ENCODE assay signal across 8 cellular contexts in the genomic region with DNA sequence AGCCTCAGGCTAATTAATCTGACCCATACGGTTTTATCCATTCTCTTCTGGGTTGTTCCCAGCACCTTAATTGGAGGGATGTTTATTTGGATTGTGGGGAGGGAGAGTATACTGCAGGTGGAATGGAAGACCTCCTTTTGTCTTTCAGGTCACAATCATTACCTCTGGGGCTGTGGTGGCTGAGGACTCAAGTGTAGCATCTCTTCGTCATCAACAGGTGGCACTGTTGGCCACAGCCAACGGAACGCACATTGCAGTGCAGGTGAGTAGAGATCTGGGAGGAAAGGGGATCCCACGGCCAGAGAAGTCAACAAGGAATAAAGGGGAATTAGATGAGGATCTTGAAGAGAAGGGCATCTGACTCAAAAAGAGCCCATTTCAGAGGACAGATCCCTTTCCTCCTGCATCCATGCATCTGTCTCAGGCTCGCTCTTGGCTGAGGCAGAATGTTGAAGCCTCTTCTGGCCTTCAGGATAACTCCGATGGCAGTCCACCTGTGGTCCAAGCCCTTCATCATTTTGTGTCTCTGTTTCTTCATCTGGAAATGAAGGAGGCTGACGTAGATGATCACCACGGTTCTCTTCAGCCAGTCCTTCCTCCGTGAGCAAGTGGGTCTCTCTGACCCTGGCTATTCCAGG. TPM values are rescaled to one million over a fixed set of nuclear protein-coding genes. Genes with fewer than 3 reads are reported as not detected.
DNase-seq lines count a peak whose midpoint lies in the region; ATAC-seq and TF ChIP-seq lines count a peak whose summit lies in the region.

No MANE protein-coding gene starts in this region.

- peaks cover 15% of the 10 kb centered on the region for H3K4me1 ChIP-seq in CD8-positive, alpha-beta T cell (ENCODE audit: insufficient read depth, low read length)
- peaks cover 0 to 19% (median 4%) of the 10 kb centered on the region in 4 donors for H3K4me1 ChIP-seq in Peyer's patch

- ATAC-seq in CD8-positive, alpha-beta T cell = peak; percentile 41
- ATAC-seq in HG02642 (IDR thresholded peaks at IDR 0.05; ENCODE audit: poor library complexity, unreplicated experiment) (peak; percentile 29), GM18498 (IDR thresholded peaks at IDR 0.05; ENCODE audit: unreplicated experiment) (no peak), HG03039 (IDR thresholded peaks at IDR 0.05; ENCODE audit: unreplicated experiment) (no peak)

- H3K9me3 ChIP-seq in CD8-positive, alpha-beta T cell (ENCODE audit: low read length) = no peaks in the 10 kb centered on the region
- H3K9me3 ChIP-seq in Peyer's patch = no peaks in the 10 kb centered on the region

- no peaks in the 10 kb centered on the region for H3K27me3 ChIP-seq in CD8-positive, alpha-beta T cell (ENCODE audit: insufficient read depth, low read length)
- H3K27me3 ChIP-seq in Peyer's patch = no peaks in the 10 kb centered on the region

- DNase-seq in CD8-positive, alpha-beta T cell = peak in 6 of 7 experiments; percentile 34 to 73 (median 53)
- peak in 1 of 3 donors; percentile 73 for DNase-seq in Peyer's patch
- peak; percentile 30 for DNase-seq in amniotic epithelial cell (ENCODE audit: low read depth)
- peak; percentile 82 for DNase-seq in iPS DF 4.7 (ENCODE audit: extremely low read depth, low spot score)
- peak; percentile 41 to 43 for DNase-seq in stimulated activated CD4-positive, alpha-beta T cell treated with anti-CD3 and anti-CD28 coated beads, Interleukin-4, amount 100 ng/mL, for 4 hours

- H3K4me3 ChIP-seq in CD8-positive, alpha-beta T cell (ENCODE audit: low read depth, low read length) = no peak overlapping the region
- no peak overlapping the region for H3K4me3 ChIP-seq in Peyer's patch

- no peaks in the 10 kb centered on the region for H3K27me3 Mint-ChIP-seq in CD8-positive, alpha-beta T cell (ENCODE audit: low read depth)

- H3K9me3 Mint-ChIP-seq in CD8-positive, alpha-beta T cell = no peaks in the 10 kb centered on the region

- POLR2A ChIA-PET in CD8-positive, alpha-beta T cell (lab: Charles Lee) = interaction anchor here (3.1 kb wide), 1 partner anchor 174 kb away, joined by 15 read pairs; the partner anchor contains the start of gene RPL10A

- no peak overlapping the region for H3K27ac Mint-ChIP-seq in CD8-positive, alpha-beta T cell

- H3K36me3 Mint-ChIP-seq in CD8-positive, alpha-beta T cell = peaks cover 74% of the 10 kb centered on the region

- no peak for TF ChIP-seq POLR2A in Peyer's patch (IDR thresholded peaks at IDR 0.05)

- CTCF ChIA-PET in CD8-positive, alpha-beta T cell (lab: Charles Lee) = interaction anchor here (0.6 to 17.6 kb wide), 21 partner anchors 9 to 442 kb away, joined by 3 to 545 read pairs (median 6); partner anchors contain the start of genes ARMC12, FANCE, PPARD and RPL10A

- H3K4me3 Mint-ChIP-seq in CD8-positive, alpha-beta T cell = no peak overlapping the region

- TF ChIP-seq CTCF in CD8-positive, alpha-beta T cell (IDR thresholded peaks at IDR 0.05) = peak; percentile 77
- peak; percentile 36 to 84 (median 78) for TF ChIP-seq CTCF in Peyer's patch (IDR thresholded peaks at IDR 0.05)

- intact Hi-C loops in CD8-positive, alpha-beta T cell (cut with DNase I, micrococcal nuclease) = loop anchor here in 1 of 2 experiments (1.0 kb wide), 2 partner anchors 258 to 443 kb away; partner anchors contain the start of gene ARMC12

- peaks cover 19% of the 10 kb centered on the region for H3K4me1 Mint-ChIP-seq in CD8-positive, alpha-beta T cell (ENCODE audit: low read depth)

- H3K36me3 ChIP-seq in CD8-positive, alpha-beta T cell (ENCODE audit: insufficient read depth, low read length) = peaks cover 45% of the 10 kb centered on the region
- H3K36me3 ChIP-seq in Peyer's patch = peaks cover 0 to 57% (median 0%) of the 10 kb centered on the region in 3 donors

- H3K27ac ChIP-seq in CD8-positive, alpha-beta T cell (ENCODE audit: low read depth, low read length) = no peak overlapping the region
- no peak overlapping the region for H3K27ac ChIP-seq in Peyer's patch

RNA-seq across cellular contexts. Expression of gene DEF6, which starts 3.2 kb away (rescaled TPM):
- total RNA-seq in CD8-positive, alpha-beta T cell = 100 to 1,000 TPM; 172 to 182 TPM
- total RNA-seq in Peyer's patch = 10 to 100 TPM; 11.0 to 85.8 (median 21.5) TPM

RNA-seq across cellular contexts. Expression of gene ZNF76, which starts 34.9 kb away (rescaled TPM):
- total RNA-seq in CD8-positive, alpha-beta T cell = 10 to 100 TPM; 54.6 to 57.8 TPM
- total RNA-seq in Peyer's patch = 100 to 1,000 TPM in 1 of 4 donors, 10 to 100 TPM in 3; 26.3 to 182 (median 54.8) TPM

RNA-seq across cellular contexts. Expression of gene PPARD, which starts 47.9 kb away (rescaled TPM):
- total RNA-seq in CD8-positive, alpha-beta T cell = 10 to 100 TPM; 20.0 to 21.5 TPM
- total RNA-seq in Peyer's patch = 10 to 100 TPM; 24.8 to 67.9 (median 45.4) TPM

Comparison
In these comparisons a context has a peak if more than half of its experiments do, and no peak if none do; other contexts are left out.
1. ATAC-seq: peak in CD8-positive, alpha-beta T cell (single experiment) and HG02642 (single experiment); none in GM18498 (single experiment) and HG03039 (single experiment).